ENCODE assay signal across 20 cellular contexts in the genomic region with DNA sequence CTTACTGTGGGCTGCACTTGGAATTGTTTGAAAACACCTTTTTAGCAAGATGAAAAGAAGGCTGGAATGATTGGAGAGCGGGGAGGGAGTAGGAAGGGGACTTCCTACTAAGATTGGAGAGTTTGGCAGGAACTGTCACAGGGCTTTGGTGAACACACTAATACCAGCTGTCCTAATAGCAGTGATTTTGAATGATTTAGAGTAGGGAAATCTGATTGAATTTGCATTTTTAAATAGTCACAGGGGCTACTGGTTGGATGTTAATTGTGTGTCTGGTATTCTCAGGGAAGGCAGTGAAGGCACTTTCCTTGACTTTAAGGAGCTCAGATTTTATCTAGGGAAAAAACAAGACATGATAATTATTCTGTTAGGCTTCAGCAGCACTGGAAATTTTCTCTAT. TPM values are rescaled to one million over a fixed set of nuclear protein-coding genes. Genes with fewer than 3 reads are reported as not detected.
DNase-seq lines count a peak whose midpoint lies in the region; ATAC-seq, FAIRE-seq and TF ChIP-seq lines count a peak whose summit lies in the region.
"Had no signal": no experiment of that assay in that cellular context is flagged by ENCODE, and none has a peak within 500 bp of the region (broad histone marks: within the 10 kb centered on the region; RNA-seq: fewer than 3 reads in every experiment).

No MANE protein-coding gene starts in this region.

- no peak for TF ChIP-seq POLR2A in GM12891 (IDR thresholded peaks at IDR 0.05; ENCODE audit: low read depth, low read length)

- H3K4me1 Mint-ChIP-seq in activated B cell treated with CpG ODN at 0.5 μM for 24 hours, result peaks cover 20% of the 10 kb centered on the region
- peaks cover 23% of the 10 kb centered on the region for H3K4me1 Mint-ChIP-seq in dendritic cell treated with granulocyte-macrophage colony-stimulating factor and Interleukin-4, amounts not matched to agents 40 ng/mL and 50 ng/mL, for 4 days (ENCODE audit: low read depth)
- H3K4me1 Mint-ChIP-seq in type B pancreatic cell (ENCODE audit: unreplicated experiment), result peaks cover 13% of the 10 kb centered on the region

- no peak for FAIRE-seq in GM12891 (lab: Jason Lieb, UNC)
- FAIRE-seq: A549, GM12892 had no signal

- H3K4me1 ChIP-seq in SK-N-SH (ENCODE audit: control insufficient read depth in 1 of 2, insufficient read depth in 2 of 2, low read depth in 1 of 2, low read length in 1 of 2) (peaks cover 2 to 8% of the 10 kb centered on the region in 2 experiments; a peak in 2 of 4 replicates), right atrium auricular region (peaks cover 0 to 9% of the 10 kb centered on the region in 2 donors)
- H3K4me1 ChIP-seq: A549 had no signal

- H3K4me2 ChIP-seq in SK-N-SH, result no peak overlapping the region
- H3K4me2 ChIP-seq: A549; BLaER1 treated with 17β-estradiol and CSF1 and Interleukin-3, amounts not matched to agents 10 nM and 100 nM had no signal

- intact Hi-C loops in activated B cell treated with CpG ODN at 0.5 μM for 24 hours (cut with micrococcal nuclease), result no loop called here
- intact Hi-C loops in dendritic cell treated with granulocyte-macrophage colony-stimulating factor and Interleukin-4, amounts not matched to agents 40 ng/mL and 50 ng/mL, for 4 days (cut with micrococcal nuclease), result no loop called here

- H3K4me3 ChIP-seq in SK-N-SH (ENCODE audit: low read depth in 2 of 2, low read length in 1 of 2) (no peak overlapping the region), right atrium auricular region (no peak overlapping the region)
- H3K4me3 ChIP-seq: A549; BLaER1 treated with 17β-estradiol and CSF1 and Interleukin-3, amounts not matched to agents 10 nM and 100 nM; HAP-1 had no signal

- H3K79me2 ChIP-seq in SK-N-SH (ENCODE audit: insufficient read depth), result peaks cover 17% of the 10 kb centered on the region; the same call in 1 of the 2 replicates

- H3K4me3 Mint-ChIP-seq in activated B cell treated with CpG ODN at 0.5 μM for 24 hours, result peak overlapping the region; percentile 16
- H3K4me3 Mint-ChIP-seq in dendritic cell treated with granulocyte-macrophage colony-stimulating factor and Interleukin-4, amounts not matched to agents 40 ng/mL and 50 ng/mL, for 4 days, result no peak overlapping the region
- peak overlapping the region; percentile 16 for H3K4me3 Mint-ChIP-seq in type B pancreatic cell

- CTCF ChIA-PET in SK-N-SH (lab: Yijun Ruan, JAX), result no interaction called here
- CTCF ChIA-PET in activated B cell treated with CpG ODN at 0.5 μM for 24 hours (lab: Charles Lee), result interaction anchor here (1.0 kb wide), 1 partner anchor 122 kb away, joined by 3 read pairs; no protein-coding TSS in a partner anchor

- TF ChIP-seq CTCF in SK-N-SH (IDR thresholded peaks at IDR 0.05) (no peak), activated B cell treated with CpG ODN at 0.5 μM for 24 hours (IDR thresholded peaks at IDR 0.05) (no peak), type B pancreatic cell (conservative IDR thresholded peaks at IDR 0.05) (no peak), right atrium auricular region (IDR thresholded peaks at IDR 0.05) (no peak)

- ATAC-seq in SK-N-SH treated with all-trans-retinoic acid at 6 μM for 48 hours (no peak), activated B cell treated with CpG ODN at 0.5 μM for 24 hours (ENCODE audit: low read depth) (no peak), HG03432 (IDR thresholded peaks at IDR 0.05; ENCODE audit: unreplicated experiment) (no peak)
- ATAC-seq: A549 had no signal

- H3K9me3 Mint-ChIP-seq in activated B cell treated with CpG ODN at 0.5 μM for 24 hours (no peaks in the 10 kb centered on the region), type B pancreatic cell (no peaks in the 10 kb centered on the region)
- H3K9me3 Mint-ChIP-seq in dendritic cell treated with granulocyte-macrophage colony-stimulating factor and Interleukin-4, amounts not matched to agents 40 ng/mL and 50 ng/mL, for 4 days, result no peaks in the 10 kb centered on the region
- H3K9me3 Mint-ChIP-seq: CD8-positive, alpha-beta memory T cell had no signal

- H3K36me3 Mint-ChIP-seq in activated B cell treated with CpG ODN at 0.5 μM for 24 hours (ENCODE audit: low read depth) (peaks cover 5% of the 10 kb centered on the region), type B pancreatic cell (no peaks in the 10 kb centered on the region)
- H3K36me3 Mint-ChIP-seq in dendritic cell treated with granulocyte-macrophage colony-stimulating factor and Interleukin-4, amounts not matched to agents 40 ng/mL and 50 ng/mL, for 4 days (ENCODE audit: low read depth), result peaks cover 9% of the 10 kb centered on the region

- H3K36me3 ChIP-seq in SK-N-SH (replicated peaks in 1 of 2; ENCODE audit: control insufficient read depth in 1 of 2, insufficient read depth in 2 of 2, low read length in 1 of 2), result no peaks in the 10 kb centered on the region
- H3K36me3 ChIP-seq in right atrium auricular region, result no peaks in the 10 kb centered on the region
- H3K36me3 ChIP-seq: BLaER1 treated with 17β-estradiol and CSF1 and Interleukin-3, amounts not matched to agents 10 nM and 100 nM; HAP-1 had no signal

- H3K9me3 ChIP-seq in SK-N-SH (no peaks in the 10 kb centered on the region), right atrium auricular region (no peaks in the 10 kb centered on the region)
- H3K9me3 ChIP-seq: A549; BLaER1 treated with 17β-estradiol and CSF1 and Interleukin-3, amounts not matched to agents 10 nM and 100 nM; HAP-1 had no signal

- H3K27ac ChIP-seq in SK-N-SH (ENCODE audit: low read depth in 2 of 2, low read length in 1 of 2) (no peak overlapping the region), right atrium auricular region (no peak overlapping the region)
- H3K27ac ChIP-seq: 22Rv1; A549; BLaER1 treated with 17β-estradiol and CSF1 and Interleukin-3, amounts not matched to agents 10 nM and 100 nM; HL-60 had no signal

- H2AFZ ChIP-seq in SK-N-SH (ENCODE audit: low read depth), result peak overlapping the region; percentile 56

- TF ChIP-seq RAD21 in SK-N-SH (IDR thresholded peaks at IDR 0.05; ENCODE audit: low read length), result no peak

- no peaks in the 10 kb centered on the region for H3K27me3 ChIP-seq in SK-N-SH (ENCODE audit: insufficient read depth)
- no peaks in the 10 kb centered on the region for H3K27me3 ChIP-seq in right atrium auricular region
- H3K27me3 ChIP-seq: BLaER1 treated with 17β-estradiol and CSF1 and Interleukin-3, amounts not matched to agents 10 nM and 100 nM had no signal

- H3K27me3 Mint-ChIP-seq in activated B cell treated with CpG ODN at 0.5 μM for 24 hours, result no peaks in the 10 kb centered on the region
- no peaks in the 10 kb centered on the region for H3K27me3 Mint-ChIP-seq in dendritic cell treated with granulocyte-macrophage colony-stimulating factor and Interleukin-4, amounts not matched to agents 40 ng/mL and 50 ng/mL, for 4 days
- H3K27me3 Mint-ChIP-seq in type B pancreatic cell, result no peaks in the 10 kb centered on the region
- H3K27me3 Mint-ChIP-seq: CD8-positive, alpha-beta memory T cell had no signal

- no peak for TF ChIP-seq EP300 in SK-N-SH (IDR thresholded peaks at IDR 0.05; ENCODE audit: borderline replicate concordance in 1 of 2, low read depth in 1 of 2, low read length in 1 of 2)

- H3K27ac Mint-ChIP-seq in activated B cell treated with CpG ODN at 0.5 μM for 24 hours, result no peak overlapping the region
- H3K27ac Mint-ChIP-seq in dendritic cell treated with granulocyte-macrophage colony-stimulating factor and Interleukin-4, amounts not matched to agents 40 ng/mL and 50 ng/mL, for 4 days, result peak overlapping the region; percentile 45
- no peak overlapping the region for H3K27ac Mint-ChIP-seq in type B pancreatic cell
- H3K27ac Mint-ChIP-seq: CD8-positive, alpha-beta memory T cell had no signal

- H3F3A ChIP-seq in SK-N-SH (replicated peaks; ENCODE audit: insufficient read depth), result no peaks in the 10 kb centered on the region

- H3K9me2 ChIP-seq in SK-N-SH, result no peaks in the 10 kb centered on the region

- DNase-seq in SK-N-SH, result no peak
- no peak for DNase-seq in activated B cell treated with CpG ODN at 0.5 μM for 24 hours
- DNase-seq in type B pancreatic cell (ENCODE audit: extremely low spot score, unreplicated experiment), result no peak
- no peak for DNase-seq in right atrium auricular region (ENCODE audit: low spot score)
- DNase-seq in GM12891 (ENCODE audit: insufficient read length, low spot score), result no peak
- DNase-seq: CD8-positive, alpha-beta memory T cell; COR-L47; DMS 273 treated with DMSO at 0.1 percent for 48 hours; DMS53; DND-41; EL had no signal

- no peaks in the 10 kb centered on the region for H4K20me1 ChIP-seq in SK-N-SH (ENCODE audit: insufficient read depth)
- H4K20me1 ChIP-seq: BLaER1 treated with 17β-estradiol and CSF1 and Interleukin-3, amounts not matched to agents 10 nM and 100 nM had no signal

- POLR2A ChIA-PET in SK-N-SH (lab: Yijun Ruan, JAX) (no interaction called here), activated B cell treated with CpG ODN at 0.5 μM for 24 hours (lab: Charles Lee) (interaction anchor here (0.7 kb wide), 2 partner anchors 36 to 83 kb away, joined by 3 to 8 read pairs; no protein-coding TSS in a partner anchor)

- WGBS in SK-N-SH (ENCODE audit: low lambda C conversion rate), result 89% methylated on average over 1 of the region's 1 CpG

- H3K9ac ChIP-seq in SK-N-SH, result no peak overlapping the region

RNA-seq across cellular contexts. Expression of gene HMGCL, which starts 2.5 kb away (rescaled TPM):
- 28.2 and 36.5 TPM in 2 replicates for polyA plus RNA-seq in SK-N-SH (2012; rRNA removed)
- polyA plus RNA-seq in SK-N-SH (2012; cell fraction: cytosol; rRNA removed), result 23.6 and 33.6 TPM in 2 replicates
- polyA plus RNA-seq in SK-N-SH (2012; cell fraction: nucleus; rRNA removed), result 30.5 and 34.3 TPM in 2 replicates
- 21.0 and 30.7 TPM in 2 replicates for total RNA-seq in activated B cell treated with CpG ODN at 0.5 μM for 24 hours
- total RNA-seq in type B pancreatic cell (ENCODE audit: low replicate concordance), result 33.7 and 35.8 TPM in 2 replicates
- total RNA-seq in right atrium auricular region, result 10 to 100 TPM; 22.4 to 26.3 TPM
- polyA plus RNA-seq in GM12891 (2012; ENCODE audit: low read depth, missing spikeins), result 39.2 TPM

RNA-seq across cellular contexts. Expression of gene GALE, which starts 27.2 kb away (rescaled TPM):
- 71.7 and 76.0 TPM in 2 replicates for polyA plus RNA-seq in SK-N-SH (2012; rRNA removed)
- polyA plus RNA-seq in SK-N-SH (2012; cell fraction: cytosol; rRNA removed), result 35.8 and 54.2 TPM in 2 replicates
- 98.6 and 102 TPM in 2 replicates for polyA plus RNA-seq in SK-N-SH (2012; cell fraction: nucleus; rRNA removed)
- 15.9 and 16.4 TPM in 2 replicates for total RNA-seq in activated B cell treated with CpG ODN at 0.5 μM for 24 hours
- total RNA-seq in type B pancreatic cell (ENCODE audit: low replicate concordance), result 39.0 and 47.7 TPM in 2 replicates
- total RNA-seq in right atrium auricular region, result 1 to 10 TPM; 5.5 to 8.8 TPM
- 34.0 TPM for polyA plus RNA-seq in GM12891 (2012; ENCODE audit: low read depth, missing spikeins)

RNA-seq across cellular contexts. Expression of gene LYPLA2, which starts 36.8 kb away (rescaled TPM):
- polyA plus RNA-seq in SK-N-SH (2012; rRNA removed), result 109 and 135 TPM in 2 replicates
- 44.7 and 69.7 TPM in 2 replicates for polyA plus RNA-seq in SK-N-SH (2012; cell fraction: cytosol; rRNA removed)
- 159 and 199 TPM in 2 replicates for polyA plus RNA-seq in SK-N-SH (2012; cell fraction: nucleus; rRNA removed)
- total RNA-seq in activated B cell treated with CpG ODN at 0.5 μM for 24 hours (75.8 and 81.6 TPM in 2 replicates), type B pancreatic cell (ENCODE audit: low replicate concordance) (83.6 and 113 TPM in 2 replicates), right atrium auricular region (10 to 100 TPM; 29.7 to 54.3 TPM)
- polyA plus RNA-seq in GM12891 (2012; ENCODE audit: low read depth, missing spikeins), result 55.5 TPM

RNA-seq across cellular contexts. Expression of gene FUCA1, which starts 40.4 kb away (rescaled TPM):
- polyA plus RNA-seq in SK-N-SH (2012; rRNA removed), result 31.9 and 35.2 TPM in 2 replicates
- 40.6 and 41.0 TPM in 2 replicates for polyA plus RNA-seq in SK-N-SH (2012; cell fraction: cytosol; rRNA removed)
- polyA plus RNA-seq in SK-N-SH (2012; cell fraction: nucleus; rRNA removed), result 16.1 and 29.8 TPM in 2 replicates
- 9.5 and 10.7 TPM in 2 replicates for total RNA-seq in activated B cell treated with CpG ODN at 0.5 μM for 24 hours
- 20.6 and 40.8 TPM in 2 replicates for total RNA-seq in type B pancreatic cell (ENCODE audit: low replicate concordance)
- 10 to 100 TPM; 17.0 to 21.0 TPM for total RNA-seq in right atrium auricular region
- polyA plus RNA-seq in GM12891 (2012; ENCODE audit: low read depth, missing spikeins), result 36.4 TPM

RNA-seq across cellular contexts. Expression of gene PITHD1, which starts 49.5 kb away (rescaled TPM):
- polyA plus RNA-seq in SK-N-SH (2012; rRNA removed), result 36.3 and 41.8 TPM in 2 replicates
- 46.8 and 56.6 TPM in 2 replicates for polyA plus RNA-seq in SK-N-SH (2012; cell fraction: cytosol; rRNA removed)
- polyA plus RNA-seq in SK-N-SH (2012; cell fraction: nucleus; rRNA removed), result 30.0 and 34.5 TPM in 2 replicates
- total RNA-seq in activated B cell treated with CpG ODN at 0.5 μM for 24 hours (58.7 and 63.3 TPM in 2 replicates), type B pancreatic cell (ENCODE audit: low replicate concordance) (71.1 and 113 TPM in 2 replicates), right atrium auricular region (10 to 100 TPM; 30.3 to 39.6 TPM)
- polyA plus RNA-seq in GM12891 (2012; ENCODE audit: low read depth, missing spikeins), result 53.5 TPM
